Comparison of ENCODE assay signal across 1 cellular context in the genomic region with DNA sequence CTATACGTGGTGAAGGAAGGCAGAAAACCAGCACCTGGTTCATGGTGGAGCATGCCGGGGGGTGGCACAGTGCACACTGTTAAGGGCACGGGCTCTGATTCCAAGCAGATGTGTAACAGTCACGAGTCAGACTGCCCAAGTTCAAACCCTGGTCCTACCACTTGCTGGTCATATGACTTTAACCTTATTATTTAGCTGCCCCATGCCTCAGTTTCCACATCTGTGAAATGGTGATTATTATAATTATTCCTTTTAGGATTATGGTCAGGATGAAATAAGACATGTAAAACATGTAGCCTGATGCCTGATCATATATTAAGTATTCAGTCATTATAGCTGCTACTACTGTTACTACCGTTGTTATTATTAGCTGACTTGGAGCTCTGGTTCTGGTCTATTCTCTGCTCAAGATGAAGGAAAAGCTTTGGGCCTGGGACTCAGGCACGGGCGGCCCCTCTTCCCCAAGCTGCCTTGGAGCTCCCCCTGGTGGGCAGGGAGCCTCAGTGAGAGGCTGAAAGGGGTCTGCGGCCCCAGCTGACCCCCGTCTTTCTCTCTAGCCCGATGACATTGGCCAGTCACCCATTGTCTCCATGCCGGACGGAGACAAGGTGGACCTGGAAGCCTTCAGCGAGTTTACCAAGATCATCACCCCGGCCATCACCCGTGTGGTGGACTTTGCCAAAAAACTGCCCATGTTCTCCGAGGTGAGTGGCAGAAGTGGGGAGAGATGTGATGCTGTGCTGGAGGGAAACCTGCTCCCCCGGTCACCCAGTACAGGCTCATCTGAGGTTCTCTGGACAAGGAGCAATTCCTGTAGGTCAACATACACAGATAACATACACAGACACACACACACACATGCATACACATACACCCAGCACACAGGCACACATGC.
TF ChIP-seq lines count a peak whose summit lies in the region.

No MANE protein-coding gene starts in this region.

TF ChIP-seq in HEK293, 187 proteins besides CTCF, POLR2A, EP300 and RAD21 (continued from another document):
- TF ChIP-seq, protein P1, sequence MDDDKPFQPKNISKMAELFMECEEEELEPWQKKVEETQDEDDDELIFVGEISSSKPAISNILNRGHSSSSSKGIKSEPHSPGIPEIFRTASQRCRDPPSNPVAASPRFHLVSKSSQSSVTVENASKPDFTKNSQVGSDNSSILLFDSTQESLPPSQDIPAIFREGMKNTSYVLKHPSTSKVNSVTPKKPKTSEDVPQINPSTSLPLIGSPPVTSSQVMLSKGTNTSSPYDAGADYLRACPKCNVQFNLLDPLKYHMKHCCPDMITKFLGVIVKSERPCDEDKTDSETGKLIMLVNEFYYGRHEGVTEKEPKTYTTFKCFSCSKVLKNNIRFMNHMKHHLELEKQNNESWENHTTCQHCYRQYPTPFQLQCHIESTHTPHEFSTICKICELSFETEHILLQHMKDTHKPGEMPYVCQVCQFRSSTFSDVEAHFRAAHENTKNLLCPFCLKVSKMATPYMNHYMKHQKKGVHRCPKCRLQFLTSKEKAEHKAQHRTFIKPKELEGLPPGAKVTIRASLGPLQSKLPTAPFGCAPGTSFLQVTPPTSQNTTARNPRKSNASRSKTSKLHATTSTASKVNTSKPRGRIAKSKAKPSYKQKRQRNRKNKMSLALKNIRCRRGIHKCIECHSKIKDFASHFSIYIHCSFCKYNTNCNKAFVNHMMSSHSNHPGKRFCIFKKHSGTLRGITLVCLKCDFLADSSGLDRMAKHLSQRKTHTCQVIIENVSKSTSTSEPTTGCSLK (tag by site-specific recombination; IDR thresholded peaks at IDR 0.05): 0 out of 2 replicates have a peak, but pooled peaks have one; percentile 28
